Comparison of ENCODE assay signal across 8 cellular contexts in genomic region chr12:120437735-120438494, GRCh38. TPM values are rescaled to one million over a fixed set of nuclear protein-coding genes. Genes with fewer than 3 reads are reported as not detected.
DNase-seq lines count a peak whose midpoint lies in the region; ATAC-seq, FAIRE-seq and TF ChIP-seq lines count a peak whose summit lies in the region.

Gene COX6A1 (plus strand): TSS chr12:120438113. CDS start chr12:120438127, 14 bp downstream.

- peak within 1 kb of the TSS; percentile 98 for H3K4me3 ChIP-seq in psoas muscle

- H3K4me1 ChIP-seq in psoas muscle, result peaks cover 18% of the 10 kb centered on the region

- no peak for TF ChIP-seq CTCF in psoas muscle (IDR thresholded peaks at IDR 0.05)

- no peaks in the 10 kb centered on the region for H3K27me3 ChIP-seq in psoas muscle (ENCODE audit: insufficient read depth in 3 of 3, low read length in 2 of 3)

- no peaks in the 10 kb centered on the region for H3K36me3 Mint-ChIP-seq in T-helper 17 cell (ENCODE audit: low read depth)

- H3K4me1 Mint-ChIP-seq in T-helper 17 cell, result peaks cover 15% of the 10 kb centered on the region

- peak; percentile 84 for TF ChIP-seq POLR2A in GM15510 (IDR thresholded peaks at IDR 0.05; ENCODE audit: borderline replicate concordance, extremely low read depth, insufficient read length)

- DNase-seq in NCI-H1694 treated with DMSO at 0.1 percent for 48 hours (lab: John Stamatoyannopoulos, UW) (peak; percentile 96), T-helper 17 cell (peak; percentile 89 to 95 (median 89)), amygdala (lab: John Stamatoyannopoulos, UW) (peak; percentile 36 to 96 (median 88)), left ventricle myocardium superior (peak; percentile 95), psoas muscle (peak; percentile 94 to 97), urothelium cell line (ENCODE audit: low spot score) (peak; percentile 99)

- H3K36me3 ChIP-seq in psoas muscle (ENCODE audit: insufficient read depth in 1 of 2, low read depth in 1 of 2), result peaks cover 3 to 38% of the 10 kb centered on the region in 2 donors

- ATAC-seq in HG02885 (IDR thresholded peaks at IDR 0.05; ENCODE audit: poor library complexity, unreplicated experiment) (peak; percentile 93), T-helper 17 cell (peak; percentile 96), left ventricle myocardium superior (peak; percentile 99), psoas muscle (peak; percentile 98 to 99 (median 99))

- FAIRE-seq in urothelium cell line (lab: Jason Lieb, UNC), result no peak

- H3K27ac ChIP-seq in psoas muscle, result peak within 1 kb of the TSS; percentile 89

- peak within 1 kb of the TSS; percentile 90 for H3K27ac Mint-ChIP-seq in T-helper 17 cell

- intact Hi-C loops in left ventricle myocardium superior (cut with micrococcal nuclease) (no loop called here), psoas muscle (cut with DNase I) (loop anchor here in 1 of 2 donors (10.0 kb wide), 1 partner anchor 113 kb away; the partner anchor contains the start of gene PLA2G1B)

- peak within 1 kb of the TSS; percentile 96 for H3K4me3 Mint-ChIP-seq in T-helper 17 cell

- H3K9me3 ChIP-seq in T-helper 17 cell (ENCODE audit: control insufficient read depth, low read length, poor library complexity, severe bottlenecking) (no peaks in the 10 kb centered on the region), psoas muscle (no peaks in the 10 kb centered on the region)

- H3K27me3 Mint-ChIP-seq in T-helper 17 cell, result peaks cover 4% of the 10 kb centered on the region

- WGBS in psoas muscle, 3 donors, result 0% methylated on average over 55 to 59 of the region's 59 CpGs

RNA-seq across cellular contexts. Expression of gene COX6A1, which starts in this region (rescaled TPM):
- 100 to 1,000 TPM; 136 to 144 TPM for total RNA-seq in T-helper 17 cell
- 116 TPM for total RNA-seq in left ventricle myocardium superior
- 10 to 100 TPM; 34.4 to 52.6 (median 38.5) TPM for total RNA-seq in psoas muscle
- polyA plus RNA-seq in psoas muscle, result 100 to 1,000 TPM in 1 of 3 donors, 10 to 100 TPM in 2; 58.1 to 211 (median 96.6) TPM

Comparison
In these comparisons a context has a peak if more than half of its experiments do, and no peak if none do; other contexts are left out.
1. Peak in every context shown above with its lines: DNase-seq, ATAC-seq, H3K4me3 ChIP-seq and H3K27ac ChIP-seq.